8 cellular contexts compared by ENCODE assay signal in the genomic region with DNA sequence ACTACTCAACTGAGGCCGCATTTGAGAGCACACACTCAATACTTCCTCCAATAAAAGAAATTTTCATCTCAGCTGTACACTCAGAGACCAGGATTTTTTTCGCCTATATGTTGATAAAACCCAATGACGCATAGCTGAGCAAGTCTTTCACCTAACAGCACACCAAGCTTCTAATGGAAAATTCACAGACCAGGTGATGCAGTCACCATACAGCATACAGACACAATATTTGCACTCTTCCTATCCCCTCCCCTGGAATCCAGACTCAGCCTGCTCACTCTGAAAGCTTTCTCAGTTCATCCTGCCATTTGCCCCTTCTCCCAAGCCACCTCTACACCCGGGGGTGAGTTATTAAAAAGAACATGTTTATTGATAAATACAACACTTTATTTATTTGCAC. TPM values are rescaled to one million over a fixed set of nuclear protein-coding genes. Genes with fewer than 3 reads are reported as not detected.
DNase-seq lines count a peak whose midpoint lies in the region; ATAC-seq and TF ChIP-seq lines count a peak whose summit lies in the region.

No MANE protein-coding gene starts in this region.

- no peaks in the 10 kb centered on the region for H3K27me3 Mint-ChIP-seq in naive thymus-derived CD8-positive, alpha-beta T cell

- peaks cover 58% of the 10 kb centered on the region for H3K79me2 ChIP-seq in OCI-LY7 (ENCODE audit: insufficient read depth, low read depth, low read length)

- H3K9me3 ChIP-seq in AG04450 (ENCODE audit: control insufficient read depth, insufficient read depth, low read length): no peaks in the 10 kb centered on the region
- H3K9me3 ChIP-seq in OCI-LY7 (ENCODE audit: low read length): no peaks in the 10 kb centered on the region
- no peaks in the 10 kb centered on the region for H3K9me3 ChIP-seq in colonic mucosa

- H4K20me1 ChIP-seq in OCI-LY7 (ENCODE audit: insufficient read depth, low read length): peaks cover 5% of the 10 kb centered on the region; the same call in 1 of the 2 replicates

- DNase-seq in AG04450 (ENCODE audit: low read depth, low spot score) (peak; percentile 4), OCI-LY7 (ENCODE audit: low spot score) (peak; percentile 67), colonic mucosa (peak; percentile 55), mucosa of gallbladder (ENCODE audit: low spot score) (no peak), middle frontal gyrus (ENCODE audit: extremely low spot score, low spot score) (no peak)
- no peak for DNase-seq in naive thymus-derived CD8-positive, alpha-beta T cell

- H3K4me1 ChIP-seq in OCI-LY7 (ENCODE audit: insufficient read depth, low read length, poor library complexity, severe bottlenecking): peaks cover 49% of the 10 kb centered on the region
- no peaks in the 10 kb centered on the region for H3K4me1 ChIP-seq in colonic mucosa

- H3K27ac ChIP-seq in AG04450 (ENCODE audit: low read depth, low read length) (peak overlapping the region; percentile 65), OCI-LY7 (ENCODE audit: low read depth, low read length, poor library complexity, severe bottlenecking) (peak overlapping the region; percentile 91), colonic mucosa (peak overlapping the region; percentile 97)

- POLR2A ChIA-PET in AG04450 (lab: Yijun Ruan, JAX) (no interaction called here), OCI-LY7 (lab: Charles Lee) (no interaction called here)
- POLR2A ChIA-PET in naive thymus-derived CD8-positive, alpha-beta T cell (lab: Charles Lee): no interaction called here

- H3K36me3 Mint-ChIP-seq in naive thymus-derived CD8-positive, alpha-beta T cell: peaks cover 0 to 2% (median 0%) of the 10 kb centered on the region in 3 donors

- peak overlapping the region; percentile 68 to 96 (median 88) for H3K4me3 Mint-ChIP-seq in naive thymus-derived CD8-positive, alpha-beta T cell

- H3K27me3 ChIP-seq in AG04450 (ENCODE audit: control insufficient read depth, insufficient read depth, low read length) (no peaks in the 10 kb centered on the region), colonic mucosa (no peaks in the 10 kb centered on the region)

- H2AFZ ChIP-seq in OCI-LY7 (ENCODE audit: low read length): peak overlapping the region; percentile 63; the same call in 1 of the 2 replicates

- CTCF ChIA-PET in AG04450 (lab: Charles Lee): interaction anchor here (0.5 to 0.8 kb wide), 2 partner anchors 96 to 856 kb away, joined by 3 to 4 read pairs; no protein-coding TSS in a partner anchor
- CTCF ChIA-PET in OCI-LY7 (lab: Charles Lee; ENCODE audit: unreplicated experiment): no interaction called here

- H3K4me2 ChIP-seq in OCI-LY7 (ENCODE audit: low read length): peak overlapping the region; percentile 94

- BruUV-seq in OCI-LY7 (replicated peaks; lab: Mats Ljungman, UMichigan): no TSS peak

- no peak for TF ChIP-seq CTCF in AG04450 (IDR thresholded peaks at IDR 0.05; ENCODE audit: low read depth, low read length)
- TF ChIP-seq CTCF in OCI-LY7 (conservative IDR thresholded peaks at IDR 0.05; ENCODE audit: low read length): no peak
- no peak for TF ChIP-seq CTCF in colonic mucosa (IDR thresholded peaks at IDR 0.05)

- H3K9me3 Mint-ChIP-seq in naive thymus-derived CD8-positive, alpha-beta T cell: no peaks in the 10 kb centered on the region

- intact Hi-C loops in OCI-LY7 (cut with micrococcal nuclease; ENCODE audit: unreplicated experiment): loop anchor here (2.0 to 10.0 kb wide), 5 partner anchors 482 to 1366 kb away; no protein-coding TSS in a partner anchor
- intact Hi-C loops in colonic mucosa (cut with DNase I): no loop called here

- H3K9me2 ChIP-seq in OCI-LY7 (ENCODE audit: insufficient read depth, low read length): no peaks in the 10 kb centered on the region

- peak overlapping the region in 8 of 10 donors; percentile 17 to 89 (median 74) for H3K27ac Mint-ChIP-seq in naive thymus-derived CD8-positive, alpha-beta T cell

- TF ChIP-seq POLR2A in GM19193 (IDR thresholded peaks at IDR 0.05; ENCODE audit: extremely low read depth, insufficient read depth, insufficient read length): peak; percentile 26

- no peak for ATAC-seq in naive thymus-derived CD8-positive, alpha-beta T cell
- no peak for ATAC-seq in GM18870 (IDR thresholded peaks at IDR 0.05; ENCODE audit: unreplicated experiment)

- H3K9ac ChIP-seq in colonic mucosa (ENCODE audit: low read depth in 2 of 2, low read length in 2 of 2): peak overlapping the region in 1 of 2 donors; percentile 91

- H3K4me3 ChIP-seq in AG04450 (ENCODE audit: low read depth, low read length) (peak overlapping the region; percentile 78), OCI-LY7 (ENCODE audit: low read depth, low read length, poor library complexity, severe bottlenecking) (peak overlapping the region; percentile 81), colonic mucosa (peak overlapping the region; percentile 57)

- H3K36me3 ChIP-seq in OCI-LY7 (ENCODE audit: insufficient read depth, low read length) (peaks cover 11% of the 10 kb centered on the region; the same call in 1 of the 2 replicates), colonic mucosa (no peaks in the 10 kb centered on the region)

- peaks cover 16 to 55% (median 46%) of the 10 kb centered on the region in 4 donors for H3K4me1 Mint-ChIP-seq in naive thymus-derived CD8-positive, alpha-beta T cell

RNA-seq across cellular contexts. Expression of a gene that starts 1.7 kb away (rescaled TPM):
- 35.5 and 44.6 TPM in 2 replicates for polyA plus RNA-seq in AG04450 (2011; rRNA removed)
- 38.5 and 61.8 TPM in 2 replicates for polyA minus RNA-seq in AG04450 (2011; rRNA and poly(A)+ RNA removed)
- 82.4 and 85.5 TPM in 2 replicates for total RNA-seq in OCI-LY7 (2014; rRNA removed; shearing (Covaris generic))
- total RNA-seq in OCI-LY7 (2022) (78.5 and 90.5 TPM in 2 replicates), colonic mucosa (10 to 100 TPM; 29.9 to 31.2 TPM), mucosa of gallbladder (60.0 TPM)
- 10 to 100 TPM; 31.5 to 34.7 TPM for total RNA-seq in naive thymus-derived CD8-positive, alpha-beta T cell
- 10 to 100 TPM; 21.8 to 27.2 (median 23.5) TPM for polyA plus RNA-seq in naive thymus-derived CD8-positive, alpha-beta T cell

Comparison
In these comparisons a context has a peak if more than half of its experiments do, and no peak if none do; other contexts are left out.
1. DNase-seq: peak in AG04450 (single experiment), OCI-LY7 (single experiment) and colonic mucosa (single experiment); none in naive thymus-derived CD8-positive, alpha-beta T cell (0 of 10), mucosa of gallbladder (single experiment) and middle frontal gyrus (single experiment).
2. Peak in every context shown above with its lines, with median percentiles within 50 percentile points of each other: H3K27ac ChIP-seq and H3K4me3 ChIP-seq.